In the genomic region with DNA sequence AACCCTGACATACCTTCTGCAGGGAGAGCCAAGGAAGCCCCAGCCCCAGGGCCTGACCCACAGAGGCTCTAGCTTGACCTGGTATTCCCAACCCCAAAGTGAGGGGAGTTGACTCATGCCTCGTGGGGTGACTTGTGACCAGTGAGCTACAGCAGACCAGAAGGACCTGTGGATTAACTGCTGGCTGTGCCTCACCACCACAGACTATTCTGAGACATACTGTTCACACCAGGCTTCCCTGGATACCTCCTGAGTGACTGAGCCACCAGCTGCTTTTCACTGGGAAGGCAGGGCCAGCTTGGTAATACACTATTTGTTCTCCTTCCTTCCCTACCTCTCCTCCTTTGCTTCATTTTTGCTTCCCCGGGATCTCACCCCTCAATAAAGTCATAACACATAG, we compare ENCODE assay signal across 26 cellular contexts. TPM values are rescaled to one million over a fixed set of nuclear protein-coding genes. Genes with fewer than 3 reads are reported as not detected.
A peak's percentile ranks its signal among the peaks of the same experiment; 100 is the strongest.
DNase-seq lines count a peak whose midpoint lies in the region; ATAC-seq and TF ChIP-seq lines count a peak whose summit lies in the region.
"Had no signal": no experiment of that assay in that cellular context is flagged by ENCODE, and none has a peak within 500 bp of the region (broad histone marks: within the 10 kb centered on the region; RNA-seq: fewer than 3 reads in every experiment).

No MANE protein-coding gene starts in this region.

- H3K27ac Mint-ChIP-seq in stimulated activated naive CD8-positive, alpha-beta T cell treated with anti-CD3 and anti-CD28 coated beads, Interleukin-15, amount 100 ng/mL, for 72 hours: peak overlapping the region in 1 of 2 donors; percentile 60
- H3K27ac Mint-ChIP-seq in activated CD4-positive, alpha-beta T cell treated with anti-CD3 and anti-CD28 coated beads, Interleukin-2, amount 10 ng/mL, durations not matched to agents 7 days and 5 days: no peak overlapping the region
- H3K27ac Mint-ChIP-seq: CD4-positive, alpha-beta memory T cell had no signal

- POLR2A ChIA-PET in activated CD4-positive, alpha-beta T cell treated with anti-CD3 and anti-CD28 coated beads, Interleukin-2, amount 10 ng/mL, durations not matched to agents 7 days and 5 days (lab: Charles Lee): no interaction called here

- H3K27ac ChIP-seq in SJCRH30: no peak overlapping the region
- H3K27ac ChIP-seq in psoas muscle: no peak overlapping the region
- H3K27ac ChIP-seq: HL-60, PC-9 had no signal

- intact Hi-C loops in psoas muscle (cut with DNase I): no loop called here

- H3K4me1 ChIP-seq in SJCRH30: no peaks in the 10 kb centered on the region
- no peaks in the 10 kb centered on the region for H3K4me1 ChIP-seq in psoas muscle

- H3K4me3 Mint-ChIP-seq in stimulated activated naive CD8-positive, alpha-beta T cell treated with anti-CD3 and anti-CD28 coated beads, Interleukin-15, amount 100 ng/mL, for 72 hours: no peak overlapping the region
- no peak overlapping the region for H3K4me3 Mint-ChIP-seq in activated CD4-positive, alpha-beta T cell treated with anti-CD3 and anti-CD28 coated beads, Interleukin-2, amount 10 ng/mL, durations not matched to agents 7 days and 5 days
- H3K4me3 Mint-ChIP-seq: CD4-positive, alpha-beta memory T cell had no signal

- H3K36me3 Mint-ChIP-seq in activated CD4-positive, alpha-beta T cell treated with anti-CD3 and anti-CD28 coated beads, Interleukin-2, amount 10 ng/mL, durations not matched to agents 7 days and 5 days (ENCODE audit: low read depth): peaks cover 36% of the 10 kb centered on the region
- H3K36me3 Mint-ChIP-seq: CD4-positive, alpha-beta memory T cell had no signal

- H3K4me1 Mint-ChIP-seq in stimulated activated naive CD8-positive, alpha-beta T cell treated with anti-CD3 and anti-CD28 coated beads, Interleukin-15, amount 100 ng/mL, for 72 hours: peaks cover 16% of the 10 kb centered on the region
- peaks cover 20% of the 10 kb centered on the region for H3K4me1 Mint-ChIP-seq in activated CD4-positive, alpha-beta T cell treated with anti-CD3 and anti-CD28 coated beads, Interleukin-2, amount 10 ng/mL, durations not matched to agents 7 days and 5 days

- H3K27me3 Mint-ChIP-seq in stimulated activated naive CD8-positive, alpha-beta T cell treated with anti-CD3 and anti-CD28 coated beads, Interleukin-15, amount 100 ng/mL, for 72 hours: peaks cover 82% of the 10 kb centered on the region
- peaks cover 86% of the 10 kb centered on the region for H3K27me3 Mint-ChIP-seq in activated CD4-positive, alpha-beta T cell treated with anti-CD3 and anti-CD28 coated beads, Interleukin-2, amount 10 ng/mL, durations not matched to agents 7 days and 5 days

- DNase-seq in stimulated activated naive CD8-positive, alpha-beta T cell treated with anti-CD3 and anti-CD28 coated beads, Interleukin-15, amount 100 ng/mL, for 72 hours: no peak
- DNase-seq in stimulated activated naive CD8-positive, alpha-beta T cell treated with anti-CD3 and anti-CD28 coated beads, Interleukin-15, Interleukin-2, amounts not matched to agents 100 U/mL and 50 U/mL, for 24 hours: no peak
- DNase-seq in SJCRH30 (peak; percentile 9 to 28), psoas muscle (no peak), NCI-H1694 (lab: John Stamatoyannopoulos, UW) (no peak), NCI-H446 (lab: John Stamatoyannopoulos, UW) (no peak)
- no peak for DNase-seq in activated CD4-positive, alpha-beta T cell treated with anti-CD3 and anti-CD28 coated beads, Interleukin-2, amount 10 ng/mL, durations not matched to agents 7 days and 5 days
- DNase-seq: C1 segment of cervical spinal cord; CD4-positive, alpha-beta memory T cell; COR-L47; DMS 273 treated with DMSO at 0.1 percent for 48 hours; DMS79; EL; GDM1; NCI-H1105; NCI-H1436 treated with DMSO at 0.1 percent for 48 hours; NCI-H1930; NCI-H2107; NCI-H446 treated with DMSO at 0.1 percent for 48 hours; NCI-H526; PC-9; Right ventricle myocardium superior; RPMI8226 had no signal

- TF ChIP-seq CTCF in psoas muscle (IDR thresholded peaks at IDR 0.05): no peak

- no peaks in the 10 kb centered on the region for H3K36me3 ChIP-seq in SJCRH30
- no peaks in the 10 kb centered on the region for H3K36me3 ChIP-seq in psoas muscle (ENCODE audit: insufficient read depth in 1 of 2, low read depth in 1 of 2)

- CTCF ChIA-PET in activated CD4-positive, alpha-beta T cell treated with anti-CD3 and anti-CD28 coated beads, Interleukin-2, amount 10 ng/mL, durations not matched to agents 7 days and 5 days (lab: Charles Lee): interaction anchor here (1.3 to 2.5 kb wide), 3 partner anchors 11 to 132 kb away, joined by 3 to 10 read pairs (median 3); no protein-coding TSS in a partner anchor

- 63 to 76% (median 76%) methylated on average over 2 of the region's 2 CpGs for WGBS in psoas muscle, 3 donors

- ATAC-seq in stimulated activated naive CD8-positive, alpha-beta T cell treated with anti-CD3 and anti-CD28 coated beads, Interleukin-15, amount 100 ng/mL, for 72 hours: peak; percentile 30
- no peak for ATAC-seq in stimulated activated naive CD8-positive, alpha-beta T cell treated with anti-CD3 and anti-CD28 coated beads, Interleukin-15, Interleukin-2, amounts not matched to agents 100 U/mL and 50 U/mL, for 24 hours
- peak; percentile 57 to 89 (median 68) for ATAC-seq in psoas muscle
- ATAC-seq: GM12878, HCT116 had no signal

- no peak overlapping the region for H3K4me3 ChIP-seq in SJCRH30
- no peak overlapping the region for H3K4me3 ChIP-seq in psoas muscle
- H3K4me3 ChIP-seq: GM12878, PC-9 had no signal

- H3K9me3 Mint-ChIP-seq in stimulated activated naive CD8-positive, alpha-beta T cell treated with anti-CD3 and anti-CD28 coated beads, Interleukin-15, amount 100 ng/mL, for 72 hours: no peaks in the 10 kb centered on the region
- no peaks in the 10 kb centered on the region for H3K9me3 Mint-ChIP-seq in activated CD4-positive, alpha-beta T cell treated with anti-CD3 and anti-CD28 coated beads, Interleukin-2, amount 10 ng/mL, durations not matched to agents 7 days and 5 days

- H3K27me3 ChIP-seq in SJCRH30: no peaks in the 10 kb centered on the region
- H3K27me3 ChIP-seq in psoas muscle (ENCODE audit: insufficient read depth in 3 of 3, low read length in 2 of 3): peaks cover 0 to 38% (median 6%) of the 10 kb centered on the region in 3 donors

- H3K9me3 ChIP-seq in SJCRH30 (replicated peaks): no peaks in the 10 kb centered on the region
- no peaks in the 10 kb centered on the region for H3K9me3 ChIP-seq in psoas muscle

RNA-seq across cellular contexts. Expression of gene PLXNA4, which starts 7.3 kb away (rescaled TPM):
- 11.2 and 11.5 TPM in 2 replicates for total RNA-seq in SJCRH30 (2014; rRNA removed; shearing (Covaris generic))
- total RNA-seq in psoas muscle: 1 to 10 TPM in 3 of 4 donors, under 1 TPM in 1; 0.88 to 2.5 (median 1.3) TPM
- under 1 TPM; 0.15 to 0.38 (median 0.16) TPM for polyA plus RNA-seq in psoas muscle
- 10 to 100 TPM; 21.3 to 23.3 TPM for total RNA-seq in activated CD4-positive, alpha-beta T cell treated with anti-CD3 and anti-CD28 coated beads, Interleukin-2, amount 10 ng/mL, durations not matched to agents 7 days and 5 days
- polyA plus RNA-seq: GM12878 had no signal

Comparison
In these comparisons a context has a peak if more than half of its experiments do, and no peak if none do; other contexts are left out.
1. DNase-seq: peak in SJCRH30 (2 of 2); none in stimulated activated naive CD8-positive, alpha-beta T cell treated with anti-CD3 and anti-CD28 coated beads, Interleukin-15, amount 100 ng/mL, for 72 hours (0 of 2), stimulated activated naive CD8-positive, alpha-beta T cell treated with anti-CD3 and anti-CD28 coated beads, Interleukin-15, Interleukin-2, amounts not matched to agents 100 U/mL and 50 U/mL, for 24 hours (single experiment), psoas muscle (0 of 2), NCI-H1694 (single experiment), NCI-H446 (0 of 2) and activated CD4-positive, alpha-beta T cell treated with anti-CD3 and anti-CD28 coated beads, Interleukin-2, amount 10 ng/mL, durations not matched to agents 7 days and 5 days (single experiment).